In the genomic region with DNA sequence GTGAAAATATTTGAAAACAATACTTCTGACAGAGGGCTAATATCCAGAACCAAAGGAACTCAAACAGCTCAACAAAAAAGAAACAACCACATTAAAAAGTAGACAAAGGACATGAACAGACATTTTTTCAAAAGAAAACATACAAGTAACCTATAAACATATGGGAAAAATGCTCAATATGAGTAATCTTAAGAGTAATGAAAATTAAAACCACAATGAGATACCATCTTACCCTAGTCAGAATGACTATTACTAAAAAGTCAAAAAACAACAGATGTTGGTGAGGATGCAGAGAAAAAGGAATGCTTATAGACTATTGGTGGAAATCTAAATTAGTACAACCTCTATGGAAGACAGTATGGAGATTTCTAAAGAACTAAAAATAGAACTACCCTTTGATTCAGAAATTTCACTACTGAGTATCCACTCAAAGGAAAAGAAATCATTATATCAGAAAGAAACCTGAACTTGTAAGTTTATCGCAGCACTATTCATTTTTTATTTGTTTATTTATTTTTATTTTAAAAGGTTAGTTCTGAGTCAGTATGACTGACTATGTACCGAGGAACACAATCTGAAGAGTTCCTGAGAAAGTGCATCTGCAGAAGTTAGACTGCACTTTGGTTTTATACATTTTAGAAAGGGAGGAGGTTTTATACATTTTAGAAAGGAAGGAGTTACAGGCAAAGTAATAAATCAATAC, we compare ENCODE assay signal across 19 cellular contexts.
DNase-seq lines count a peak whose midpoint lies in the region; ATAC-seq, FAIRE-seq and TF ChIP-seq lines count a peak whose summit lies in the region.
"Had no signal": no experiment of that assay in that cellular context is flagged by ENCODE, and none has a peak within 500 bp of the region (broad histone marks: within the 10 kb centered on the region; RNA-seq: fewer than 3 reads in every experiment).

No MANE protein-coding gene starts in this region.

- in situ Hi-C loops in brain microvascular endothelial cell (cut with HindIII; ENCODE audit: low pct_ligation_motif_present, low sequenced_read_pairs): no loop called here

- H3K4me3 Mint-ChIP-seq in Calu3 (ENCODE audit: low read depth, unreplicated experiment): peak overlapping the region; percentile 31
- H3K4me3 Mint-ChIP-seq: activated naive CD4-positive, alpha-beta T cell treated with anti-CD3 and anti-CD28 coated beads, Interleukin-2, amount 10 ng/mL, durations not matched to agents 7 days and 5 days; CD4-positive, CD25-positive, alpha-beta regulatory T cell; immature natural killer cell; T-helper 1 cell treated with Interleukin-12 subunit alpha and Interleukin-12 subunit beta and Interleukin-4 antibody, amounts not matched to agents 30 μg/mL and 1 μg/mL, for 36 hours had no signal

- H3K9me3 ChIP-seq in kidney (ENCODE audit: control insufficient read depth in 1 of 2, low read length in 2 of 2) (peaks cover 0 to 5% of the 10 kb centered on the region in 2 donors), OCI-LY7 (ENCODE audit: low read length) (no peaks in the 10 kb centered on the region)

- peaks cover 28% of the 10 kb centered on the region for H3K4me1 Mint-ChIP-seq in Calu3 (ENCODE audit: low read depth, unreplicated experiment)
- H3K4me1 Mint-ChIP-seq: immature natural killer cell had no signal

- H3K36me3 ChIP-seq in brain microvascular endothelial cell (replicated peaks) (no peaks in the 10 kb centered on the region), kidney (ENCODE audit: control insufficient read depth in 1 of 2, insufficient read depth in 2 of 2, low read length in 2 of 2) (no peaks in the 10 kb centered on the region), OCI-LY7 (ENCODE audit: insufficient read depth, low read length) (no peaks in the 10 kb centered on the region)

- H3K27ac ChIP-seq in brain microvascular endothelial cell (peak overlapping the region; percentile 90), kidney (ENCODE audit: low read depth in 2 of 2, low read length in 2 of 2) (no peak overlapping the region), OCI-LY7 (ENCODE audit: low read depth, low read length, poor library complexity, severe bottlenecking) (no peak overlapping the region)

- H3K9me3 Mint-ChIP-seq in Calu3 (ENCODE audit: low read depth, unreplicated experiment): peaks cover 5% of the 10 kb centered on the region

- CTCF ChIA-PET in Calu3 (lab: Charles Lee): interaction anchor here (1.2 kb wide), 1 partner anchor 47 kb away, joined by 3 read pairs; no protein-coding TSS in a partner anchor
- CTCF ChIA-PET in OCI-LY7 (lab: Charles Lee; ENCODE audit: unreplicated experiment): no interaction called here

- no peaks in the 10 kb centered on the region for H3K9me2 ChIP-seq in OCI-LY7 (ENCODE audit: insufficient read depth, low read length)

- H3K79me2 ChIP-seq in OCI-LY7 (ENCODE audit: insufficient read depth, low read depth, low read length): no peaks in the 10 kb centered on the region

- DNase-seq in Calu3: no peak
- peak; percentile 58 for DNase-seq in HS-5 (ENCODE audit: low read depth)
- DNase-seq in brain microvascular endothelial cell: no peak
- no peak for DNase-seq in kidney
- DNase-seq in OCI-LY7 (ENCODE audit: low spot score): no peak
- no peak for DNase-seq in medulla oblongata (ENCODE audit: extremely low spot score)
- no peak for DNase-seq in C1 segment of cervical spinal cord (lab: John Stamatoyannopoulos, UW)
- DNase-seq: activated CD4-positive, CD25-positive, alpha-beta regulatory T cell; activated naive CD4-positive, alpha-beta T cell treated with anti-CD3 and anti-CD28 coated beads, Interleukin-2, amount 10 ng/mL, durations not matched to agents 7 days and 5 days; caudate nucleus; CD4-positive, CD25-positive, alpha-beta regulatory T cell; effector memory CD4-positive, alpha-beta T cell; immature natural killer cell; KBM-7; NCI-H1092 treated with DMSO at 0.1 percent for 48 hours; NCI-H2171; right cardiac atrium had no signal

- no peaks in the 10 kb centered on the region for H4K20me1 ChIP-seq in OCI-LY7 (ENCODE audit: insufficient read depth, low read length)

- peak; percentile 72 for FAIRE-seq in kidney (lab: Jason Lieb, UNC)

- peaks cover 4% of the 10 kb centered on the region for H3K36me3 Mint-ChIP-seq in Calu3 (ENCODE audit: insufficient read depth, unreplicated experiment)
- H3K36me3 Mint-ChIP-seq: immature natural killer cell had no signal

- peak overlapping the region; percentile 91 for H3K27ac Mint-ChIP-seq in Calu3 (ENCODE audit: unreplicated experiment)
- H3K27ac Mint-ChIP-seq: activated naive CD4-positive, alpha-beta T cell treated with anti-CD3 and anti-CD28 coated beads, Interleukin-2, amount 10 ng/mL, durations not matched to agents 7 days and 5 days; CD4-positive, CD25-positive, alpha-beta regulatory T cell; immature natural killer cell; T-helper 1 cell treated with Interleukin-12 subunit alpha and Interleukin-12 subunit beta and Interleukin-4 antibody, amounts not matched to agents 30 μg/mL and 1 μg/mL, for 36 hours had no signal

- no peak overlapping the region for H3K9ac ChIP-seq in kidney (ENCODE audit: low read length in 2 of 2)

- H3K4me2 ChIP-seq in OCI-LY7 (ENCODE audit: low read length): no peak overlapping the region

- intact Hi-C loops in Calu3 (cut with micrococcal nuclease; ENCODE audit: unreplicated experiment): loop anchor here (2.0 kb wide), 1 partner anchor 106 kb away; no protein-coding TSS in a partner anchor
- intact Hi-C loops in kidney (cut with DNase I): no loop called here
- intact Hi-C loops in OCI-LY7 (cut with micrococcal nuclease; ENCODE audit: unreplicated experiment): no loop called here

- no TSS peak for BruUV-seq in Calu3 (replicated peaks; lab: Mats Ljungman, UMichigan)
- no TSS peak for BruUV-seq in OCI-LY7 (replicated peaks; lab: Mats Ljungman, UMichigan)

- POLR2A ChIA-PET in OCI-LY7 (lab: Charles Lee): no interaction called here

- no peak overlapping the region for H2AFZ ChIP-seq in OCI-LY7 (ENCODE audit: low read length)

- H3K27me3 ChIP-seq in brain microvascular endothelial cell (replicated peaks): no peaks in the 10 kb centered on the region

- H3K4me1 ChIP-seq in kidney (ENCODE audit: control insufficient read depth in 1 of 2, insufficient read depth in 1 of 2, low read depth in 1 of 2, low read length in 2 of 2): no peaks in the 10 kb centered on the region
- no peaks in the 10 kb centered on the region for H3K4me1 ChIP-seq in OCI-LY7 (ENCODE audit: insufficient read depth, low read length, poor library complexity, severe bottlenecking)

- no peak for ATAC-seq in GM18909 (IDR thresholded peaks at IDR 0.05; ENCODE audit: poor library complexity, unreplicated experiment)
- ATAC-seq: right cardiac atrium had no signal

- no peaks in the 10 kb centered on the region for H3K27me3 Mint-ChIP-seq in Calu3 (ENCODE audit: unreplicated experiment)
- H3K27me3 Mint-ChIP-seq: activated naive CD4-positive, alpha-beta T cell treated with anti-CD3 and anti-CD28 coated beads, Interleukin-2, amount 10 ng/mL, durations not matched to agents 7 days and 5 days had no signal

- TF ChIP-seq CTCF in Calu3 (IDR thresholded peaks at IDR 0.05; ENCODE audit: unreplicated experiment) (no peak), brain microvascular endothelial cell (IDR thresholded peaks at IDR 0.05; ENCODE audit: low read depth, low read length, missing control alignments) (no peak), kidney (IDR thresholded peaks at IDR 0.05; ENCODE audit: borderline replicate concordance, extremely low read depth, insufficient read depth) (no peak), OCI-LY7 (conservative IDR thresholded peaks at IDR 0.05; ENCODE audit: low read length) (no peak)

- H3K4me3 ChIP-seq in brain microvascular endothelial cell (ENCODE audit: low read depth, low read length) (no peak overlapping the region), kidney (ENCODE audit: low read length in 2 of 2) (no peak overlapping the region), OCI-LY7 (ENCODE audit: low read depth, low read length, poor library complexity, severe bottlenecking) (no peak overlapping the region)
